In the genomic region with DNA sequence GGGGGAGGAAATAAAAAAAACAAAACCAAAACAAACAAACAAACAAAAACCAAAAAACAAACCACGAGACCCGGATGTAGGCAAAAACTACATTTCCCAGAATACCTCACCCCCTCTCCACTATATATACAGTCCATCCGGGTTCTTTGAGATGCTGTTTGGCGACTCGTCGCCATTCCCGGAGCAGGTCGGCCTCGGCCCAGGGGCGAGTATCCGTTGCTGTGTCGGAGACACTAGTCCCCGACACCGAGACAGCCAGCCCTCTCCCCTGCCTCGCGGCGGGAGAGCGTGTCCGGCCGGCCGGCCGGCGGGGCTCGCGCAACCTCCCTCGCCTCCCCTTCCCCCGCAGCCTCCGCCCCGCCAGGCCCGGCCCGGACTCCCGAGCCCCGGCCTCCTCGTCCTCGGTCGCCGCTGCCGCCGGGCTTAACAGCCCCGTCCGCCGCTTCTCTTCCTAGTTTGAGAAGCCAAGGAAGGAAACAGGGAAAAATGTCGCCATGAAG, we compare ENCODE assay signal across 8 cellular contexts. TPM values are rescaled to one million over a fixed set of nuclear protein-coding genes. Genes with fewer than 3 reads are reported as not detected.
DNase-seq lines count a peak whose midpoint lies in the region; ATAC-seq and TF ChIP-seq lines count a peak whose summit lies in the region.

TSS of gene RNF10 (plus strand) at position 154 of the 500 bp plus-strand sequence. CDS start 456 bp downstream, outside the sequence.

- intact Hi-C loops in colonic mucosa (cut with DNase I) = no loop called here

- peak within 1 kb of the TSS; percentile 98 to 99 for H3K9ac ChIP-seq in colonic mucosa (ENCODE audit: low read depth in 2 of 2, low read length in 2 of 2)

- peaks cover 24% of the 10 kb centered on the region for H3K4me1 ChIP-seq in colonic mucosa

- H3K27me3 ChIP-seq in colonic mucosa = no peaks in the 10 kb centered on the region

- peak; percentile 64 for ATAC-seq in GM19023 (IDR thresholded peaks at IDR 0.05; ENCODE audit: unreplicated experiment)
- peak; percentile 70 for ATAC-seq in HG03432 (IDR thresholded peaks at IDR 0.05; ENCODE audit: unreplicated experiment)

- no peak for TF ChIP-seq CTCF in AG09309 (IDR thresholded peaks at IDR 0.05; ENCODE audit: control insufficient read depth, insufficient read depth, low read depth, low read length, missing control alignments)
- no peak for TF ChIP-seq CTCF in colonic mucosa (IDR thresholded peaks at IDR 0.05)

- no peaks in the 10 kb centered on the region for H3K9me3 ChIP-seq in colonic mucosa

- peak within 1 kb of the TSS; percentile 92 for H3K27ac ChIP-seq in colonic mucosa

- peak within 1 kb of the TSS; percentile 71 for H3K4me3 ChIP-seq in AG09309 (ENCODE audit: control insufficient read depth, low read depth, low read length)
- H3K4me3 ChIP-seq in colonic mucosa = peak within 1 kb of the TSS; percentile 77

- peak; percentile 59 for DNase-seq in AG09309 (ENCODE audit: low read depth)
- peak; percentile 92 for DNase-seq in NCI-H510A treated with DMSO at 0.1 percent for 48 hours (lab: John Stamatoyannopoulos, UW)
- peak; percentile 76 for DNase-seq in activated CD4-positive, alpha-beta T cell treated with anti-CD3 and anti-CD28 coated beads for 48 hours
- peak; percentile 88 for DNase-seq in colonic mucosa
- peak; percentile 84 for DNase-seq in kidney glomerular epithelial cell (lab: John Stamatoyannopoulos, UW)
- peak; percentile 49 to 56 for DNase-seq in stimulated activated CD4-positive, alpha-beta T cell treated with anti-CD3 and anti-CD28 coated beads, Interleukin-15, amount 100 ng/mL, for 48 hours (ENCODE audit: low read depth in 2 of 2)

- H3K36me3 ChIP-seq in colonic mucosa = no peaks in the 10 kb centered on the region

RNA-seq across cellular contexts. Expression of gene RNF10, which starts in this region (rescaled TPM):
- total RNA-seq in colonic mucosa = 100 to 1,000 TPM; 199 to 226 TPM

Comparison
In these comparisons a context has a peak if more than half of its experiments do, and no peak if none do; other contexts are left out.
1. Peak in every context shown above with its lines: DNase-seq, ATAC-seq, H3K4me3 ChIP-seq and H3K27ac ChIP-seq.